Comparison of ENCODE assay signal across 8 cellular contexts in the genomic region with DNA sequence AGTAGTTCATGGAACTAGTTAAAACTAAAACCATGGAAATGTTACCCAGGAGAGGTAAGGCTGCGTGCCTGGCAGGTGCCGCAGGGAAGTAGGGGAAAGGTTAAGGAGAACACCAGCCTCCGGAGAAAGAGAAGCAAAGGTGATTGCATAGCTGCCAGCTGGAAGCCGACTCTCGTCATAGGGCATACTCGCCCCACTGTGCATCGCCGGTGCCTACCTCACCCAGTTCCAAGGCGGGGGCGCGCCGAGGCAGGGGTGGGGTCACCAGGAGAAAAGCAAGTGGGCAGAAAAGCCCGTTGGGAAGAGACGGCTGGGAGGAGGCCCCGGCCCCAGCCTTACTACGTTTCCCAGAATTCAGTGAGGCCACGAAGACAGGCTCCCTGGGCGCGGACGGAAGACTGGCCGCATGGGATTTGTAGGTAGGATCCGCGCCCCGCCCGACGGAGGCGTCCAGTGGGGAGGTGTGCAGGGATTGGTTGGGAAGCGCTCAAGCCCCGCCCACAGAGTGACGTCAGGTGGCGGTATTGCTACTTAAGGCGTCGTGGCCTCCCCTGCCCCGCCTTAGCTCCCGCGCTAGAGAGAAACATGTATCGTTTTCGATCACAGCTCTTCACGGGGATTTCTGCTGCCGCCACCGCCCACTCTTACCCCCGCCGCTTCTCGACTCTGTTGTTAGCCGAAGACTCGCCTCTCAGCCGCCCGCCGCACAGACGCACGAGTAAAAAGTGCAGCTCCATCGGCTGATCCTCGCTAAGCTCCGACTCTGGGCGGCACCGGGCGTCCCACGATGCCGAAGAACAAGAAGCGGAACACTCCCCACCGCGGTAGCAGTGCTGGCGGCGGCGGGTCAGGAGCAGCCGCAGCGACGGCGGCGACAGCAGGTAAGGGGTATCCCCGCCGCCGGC. TPM values are rescaled to one million over a fixed set of nuclear protein-coding genes. Genes with fewer than 3 reads are reported as not detected.
DNase-seq lines count a peak whose midpoint lies in the region; ATAC-seq and TF ChIP-seq lines count a peak whose summit lies in the region.

A gene with protein sequence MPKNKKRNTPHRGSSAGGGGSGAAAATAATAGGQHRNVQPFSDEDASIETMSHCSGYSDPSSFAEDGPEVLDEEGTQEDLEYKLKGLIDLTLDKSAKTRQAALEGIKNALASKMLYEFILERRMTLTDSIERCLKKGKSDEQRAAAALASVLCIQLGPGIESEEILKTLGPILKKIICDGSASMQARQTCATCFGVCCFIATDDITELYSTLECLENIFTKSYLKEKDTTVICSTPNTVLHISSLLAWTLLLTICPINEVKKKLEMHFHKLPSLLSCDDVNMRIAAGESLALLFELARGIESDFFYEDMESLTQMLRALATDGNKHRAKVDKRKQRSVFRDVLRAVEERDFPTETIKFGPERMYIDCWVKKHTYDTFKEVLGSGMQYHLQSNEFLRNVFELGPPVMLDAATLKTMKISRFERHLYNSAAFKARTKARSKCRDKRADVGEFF (plus strand): TSS at position 559 of the 905 bp plus-strand sequence. CDS start 229 bp downstream, at position 788.

- WGBS in ectodermal cell, 2 experiments, result 0% methylated on average over 73 of the region's 73 CpGs

- H3K27ac Mint-ChIP-seq in CD8-positive, alpha-beta T cell, result peak within 1 kb of the TSS; percentile 97

- no peaks in the 10 kb centered on the region for H3K27me3 Mint-ChIP-seq in CD8-positive, alpha-beta T cell (ENCODE audit: low read depth)

- intact Hi-C loops in CD8-positive, alpha-beta T cell (cut with DNase I, micrococcal nuclease), result loop anchor here (1.0 to 5.0 kb wide), 10 partner anchors 27 to 888 kb away; a partner anchor contains a TSS
- intact Hi-C loops in lower lobe of right lung (cut with DNase I), result no loop called here

- no peaks in the 10 kb centered on the region for H3K9me3 ChIP-seq in CD8-positive, alpha-beta T cell (ENCODE audit: low read length)
- H3K9me3 ChIP-seq in ectodermal cell (ENCODE audit: control insufficient read depth, low read length), result no peaks in the 10 kb centered on the region
- H3K9me3 ChIP-seq in lower lobe of right lung, result no peaks in the 10 kb centered on the region

- POLR2A ChIA-PET in CD8-positive, alpha-beta T cell (lab: Charles Lee), result interaction anchor here (0.6 to 3.9 kb wide), 16 partner anchors 9 to 668 kb away, joined by 3 to 30 read pairs (median 4); a partner anchor contains a TSS

- DNase-seq in CD8-positive, alpha-beta T cell, result peak; percentile 95 to 100 (median 99)
- DNase-seq in HS-27A (ENCODE audit: low read depth) (peak; percentile 81), NK-92 (lab: John Stamatoyannopoulos, UW; ENCODE audit: unreplicated experiment) (peak; percentile 77), lower lobe of right lung (peak; percentile 99)
- DNase-seq in activated CD8-positive, alpha-beta memory T cell treated with anti-CD3 and anti-CD28 coated beads for 1 hour (ENCODE audit: extremely low read depth in 1 of 2, low read depth in 1 of 2), result peak; percentile 97 to 99
- peak; percentile 98 to 100 (median 99) for DNase-seq in stimulated activated CD4-positive, alpha-beta T cell treated with anti-CD3 and anti-CD28 coated beads, TNF-alpha, amount 100 ng/mL, for 24 hours (ENCODE audit: low read depth in 3 of 3)

- CTCF ChIA-PET in CD8-positive, alpha-beta T cell (lab: Charles Lee), result interaction anchor here (1.0 to 1.3 kb wide), 3 partner anchors 9 to 243 kb away, joined by 3 read pairs; a partner anchor contains a TSS

- TF ChIP-seq CTCF in CD8-positive, alpha-beta T cell (IDR thresholded peaks at IDR 0.05), result no peak
- no peak for TF ChIP-seq CTCF in lower lobe of right lung (IDR thresholded peaks at IDR 0.05)

- peaks cover 15% of the 10 kb centered on the region for H3K36me3 Mint-ChIP-seq in CD8-positive, alpha-beta T cell

- H3K9me3 Mint-ChIP-seq in CD8-positive, alpha-beta T cell, result no peaks in the 10 kb centered on the region

- H3K4me3 Mint-ChIP-seq in CD8-positive, alpha-beta T cell, result peak within 1 kb of the TSS; percentile 98

- H3K4me3 ChIP-seq in CD8-positive, alpha-beta T cell (ENCODE audit: low read depth, low read length), result peak within 1 kb of the TSS; percentile 99
- peak within 1 kb of the TSS; percentile 99 for H3K4me3 ChIP-seq in ectodermal cell (ENCODE audit: insufficient read depth, low read depth, low read length)
- H3K4me3 ChIP-seq in lower lobe of right lung, result peak within 1 kb of the TSS; percentile 82

- no peaks in the 10 kb centered on the region for H3K36me3 ChIP-seq in CD8-positive, alpha-beta T cell (ENCODE audit: insufficient read depth, low read length)
- no peaks in the 10 kb centered on the region for H3K36me3 ChIP-seq in ectodermal cell (ENCODE audit: control insufficient read depth, insufficient read depth, low read length)
- no peaks in the 10 kb centered on the region for H3K36me3 ChIP-seq in lower lobe of right lung

- H3K27ac ChIP-seq in CD8-positive, alpha-beta T cell (ENCODE audit: low read depth, low read length), result peak within 1 kb of the TSS; percentile 99
- H3K27ac ChIP-seq in ectodermal cell (ENCODE audit: insufficient read depth, low read depth, low read length, poor library complexity, severe bottlenecking) (peak within 1 kb of the TSS; percentile 92), lower lobe of right lung (peak within 1 kb of the TSS; percentile 97)

- H3K4me1 Mint-ChIP-seq in CD8-positive, alpha-beta T cell (ENCODE audit: low read depth), result peaks cover 42% of the 10 kb centered on the region

- ATAC-seq in CD8-positive, alpha-beta T cell, result peak; percentile 81
- ATAC-seq in GM19467 (IDR thresholded peaks at IDR 0.05; ENCODE audit: unreplicated experiment), result peak; percentile 76
- peak; percentile 96 to 97 for ATAC-seq in lower lobe of right lung

- no peaks in the 10 kb centered on the region for H3K27me3 ChIP-seq in CD8-positive, alpha-beta T cell (ENCODE audit: insufficient read depth, low read length)
- H3K27me3 ChIP-seq in ectodermal cell (ENCODE audit: control insufficient read depth, insufficient read depth, low read length, poor library complexity, severe bottlenecking) (no peaks in the 10 kb centered on the region), lower lobe of right lung (ENCODE audit: low read depth) (no peaks in the 10 kb centered on the region)

- peaks cover 26% of the 10 kb centered on the region for H3K4me1 ChIP-seq in CD8-positive, alpha-beta T cell (ENCODE audit: insufficient read depth, low read length)
- no peaks in the 10 kb centered on the region for H3K4me1 ChIP-seq in ectodermal cell (ENCODE audit: control insufficient read depth, insufficient read depth, low read length)
- H3K4me1 ChIP-seq in lower lobe of right lung, result peaks cover 39% of the 10 kb centered on the region

RNA-seq across cellular contexts. Expression of the gene that starts here (rescaled TPM):
- total RNA-seq in CD8-positive, alpha-beta T cell, result 100 to 1,000 TPM; 292 to 301 TPM
- polyA plus RNA-seq in ectodermal cell (2013, experiment 1 of 4), result 46.7 TPM
- polyA plus RNA-seq in ectodermal cell (2013, experiment 2 of 4), result 60.1 TPM
- 40.3 TPM for polyA plus RNA-seq in ectodermal cell (2013, experiment 3 of 4)
- 45.7 TPM for polyA plus RNA-seq in ectodermal cell (2013, experiment 4 of 4)
- total RNA-seq in lower lobe of right lung, result 46.9 TPM

Comparison
In these comparisons a context has a peak if more than half of its experiments do, and no peak if none do; other contexts are left out.
1. Peak in every context shown above with its lines: DNase-seq, ATAC-seq, H3K4me3 ChIP-seq and H3K27ac ChIP-seq.